8 cellular contexts compared by ENCODE assay signal in the genomic region with DNA sequence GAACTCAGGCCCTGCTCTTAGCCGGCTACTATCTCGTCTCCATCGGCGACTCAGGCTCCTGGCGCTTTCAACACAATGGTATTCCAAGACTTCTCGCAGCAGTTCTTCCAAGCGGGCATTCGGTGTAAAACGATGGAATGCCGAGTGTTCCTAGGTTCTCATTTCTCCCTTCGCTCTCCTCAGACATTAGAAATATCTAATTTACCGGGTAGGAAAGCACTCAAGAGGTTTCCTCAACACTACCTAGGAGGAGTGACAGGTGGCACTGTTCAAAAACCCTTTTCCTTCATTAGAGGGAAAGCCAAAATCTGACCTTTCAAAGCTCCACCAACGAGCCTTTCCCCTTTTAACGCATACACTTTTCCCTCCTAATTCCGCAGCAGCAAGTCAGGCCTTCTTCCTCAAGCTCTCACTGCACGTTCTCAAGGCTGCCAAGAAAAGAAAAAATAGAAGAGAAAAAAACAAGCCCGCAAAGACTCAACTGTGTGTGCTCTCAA. TPM values are rescaled to one million over a fixed set of nuclear protein-coding genes. Genes with fewer than 3 reads are reported as not detected.
DNase-seq lines count a peak whose midpoint lies in the region; ATAC-seq and TF ChIP-seq lines count a peak whose summit lies in the region.

No MANE protein-coding gene starts in this region.

- H3K27ac ChIP-seq in RWPE1 = peak overlapping the region; percentile 73
- H3K27ac ChIP-seq in effector memory CD4-positive, alpha-beta T cell (ENCODE audit: insufficient read depth, low read length, poor library complexity, severe bottlenecking) = peak overlapping the region; percentile 55
- peak overlapping the region; percentile 81 for H3K27ac ChIP-seq in muscle layer of colon (ENCODE audit: low read depth, low read length)

- H3K4me3 Mint-ChIP-seq in activated CD4-positive, alpha-beta T cell treated with anti-CD3 and anti-CD28 coated beads, Interleukin-2, amount 10 ng/mL, durations not matched to agents 7 days and 5 days = peak overlapping the region; percentile 99

- ATAC-seq in HG02571 (IDR thresholded peaks at IDR 0.05; ENCODE audit: unreplicated experiment) = peak; percentile 44
- no peak for ATAC-seq in HG03097 (IDR thresholded peaks at IDR 0.05; ENCODE audit: low FRiP score, unreplicated experiment)

- POLR2A ChIA-PET in activated CD4-positive, alpha-beta T cell treated with anti-CD3 and anti-CD28 coated beads, Interleukin-2, amount 10 ng/mL, durations not matched to agents 7 days and 5 days (lab: Charles Lee) = no interaction called here
- POLR2A ChIA-PET in RWPE1 (lab: Yijun Ruan, JAX; ENCODE audit: low non-redundant PET) = interaction anchor here (1.2 kb wide), 1 partner anchor 69 kb away, joined by 4 read pairs; no protein-coding TSS in a partner anchor

- peak overlapping the region; percentile 70 for H3K4me3 ChIP-seq in effector memory CD4-positive, alpha-beta T cell (ENCODE audit: insufficient read depth, low read depth, low read length, poor library complexity, severe bottlenecking)
- peak overlapping the region; percentile 90 to 92 for H3K4me3 ChIP-seq in muscle layer of colon (ENCODE audit: low read depth in 1 of 2, low read length in 2 of 2)

- peak overlapping the region; percentile 43 for H3K9ac ChIP-seq in muscle layer of colon (ENCODE audit: low read length)

- peaks cover 41% of the 10 kb centered on the region for H3K36me3 Mint-ChIP-seq in activated CD4-positive, alpha-beta T cell treated with anti-CD3 and anti-CD28 coated beads, Interleukin-2, amount 10 ng/mL, durations not matched to agents 7 days and 5 days (ENCODE audit: low read depth)

- peaks cover 17% of the 10 kb centered on the region for H3K4me1 ChIP-seq in effector memory CD4-positive, alpha-beta T cell (ENCODE audit: control insufficient read depth, insufficient read depth, low read length, poor library complexity, severe bottlenecking)
- peaks cover 20% of the 10 kb centered on the region for H3K4me1 ChIP-seq in muscle layer of colon (ENCODE audit: insufficient read depth, low read length)

- no peaks in the 10 kb centered on the region for H3K9me3 Mint-ChIP-seq in activated CD4-positive, alpha-beta T cell treated with anti-CD3 and anti-CD28 coated beads, Interleukin-2, amount 10 ng/mL, durations not matched to agents 7 days and 5 days

- TF ChIP-seq CTCF in RWPE1 (conservative IDR thresholded peaks at IDR 0.05; ENCODE audit: low read depth) = peak; percentile 57

- no peaks in the 10 kb centered on the region for H3K27me3 ChIP-seq in effector memory CD4-positive, alpha-beta T cell (replicated peaks; ENCODE audit: control insufficient read depth, insufficient read depth, low read length, poor library complexity, severe bottlenecking)
- no peaks in the 10 kb centered on the region for H3K27me3 ChIP-seq in muscle layer of colon (ENCODE audit: control insufficient read depth in 1 of 2, insufficient read depth in 2 of 2, low read length in 2 of 2)

- peaks cover 52% of the 10 kb centered on the region for H3K4me1 Mint-ChIP-seq in activated CD4-positive, alpha-beta T cell treated with anti-CD3 and anti-CD28 coated beads, Interleukin-2, amount 10 ng/mL, durations not matched to agents 7 days and 5 days

- CTCF ChIA-PET in activated CD4-positive, alpha-beta T cell treated with anti-CD3 and anti-CD28 coated beads, Interleukin-2, amount 10 ng/mL, durations not matched to agents 7 days and 5 days (lab: Charles Lee) = interaction anchor here (0.6 to 2.7 kb wide), 11 partner anchors 8 to 131 kb away, joined by 3 to 12 read pairs (median 4); a partner anchor contains a TSS
- CTCF ChIA-PET in RWPE1 (lab: Yijun Ruan, JAX) = interaction anchor here (0.6 to 1.7 kb wide), 13 partner anchors 8 to 398 kb away, joined by 3 to 8 read pairs (median 4); a partner anchor contains a TSS

- H3K9me3 ChIP-seq in effector memory CD4-positive, alpha-beta T cell (ENCODE audit: control insufficient read depth, low read length) = no peaks in the 10 kb centered on the region
- H3K9me3 ChIP-seq in muscle layer of colon (ENCODE audit: low read length) = no peaks in the 10 kb centered on the region

- H3K27me3 Mint-ChIP-seq in activated CD4-positive, alpha-beta T cell treated with anti-CD3 and anti-CD28 coated beads, Interleukin-2, amount 10 ng/mL, durations not matched to agents 7 days and 5 days = no peaks in the 10 kb centered on the region

- peaks cover 8% of the 10 kb centered on the region for H3K36me3 ChIP-seq in effector memory CD4-positive, alpha-beta T cell (ENCODE audit: control insufficient read depth, insufficient read depth, low read length)
- peaks cover 20% of the 10 kb centered on the region for H3K36me3 ChIP-seq in muscle layer of colon (ENCODE audit: insufficient read depth, low read length)

- H3K27ac Mint-ChIP-seq in activated CD4-positive, alpha-beta T cell treated with anti-CD3 and anti-CD28 coated beads, Interleukin-2, amount 10 ng/mL, durations not matched to agents 7 days and 5 days = peak overlapping the region; percentile 96

- peak; percentile 49 for DNase-seq in activated CD4-positive, alpha-beta T cell treated with anti-CD3 and anti-CD28 coated beads, Interleukin-2, amount 10 ng/mL, durations not matched to agents 7 days and 5 days
- DNase-seq in activated CD4-positive, alpha-beta T cell treated with anti-CD3 and anti-CD28 coated beads, Interleukin-2, amount 50 U/mL, for 1 hour = no peak
- peak; percentile 59 for DNase-seq in RWPE1 (ENCODE audit: low spot score)
- DNase-seq in effector memory CD4-positive, alpha-beta T cell = no peak
- no peak for DNase-seq in HK-2 (ENCODE audit: unreplicated experiment)

RNA-seq across cellular contexts. Expression of a gene that starts 0.6 kb away (rescaled TPM):
- 100 to 1,000 TPM in 1 of 2 experiments, 10 to 100 TPM in 1; 95.8 to 103 TPM for total RNA-seq in activated CD4-positive, alpha-beta T cell treated with anti-CD3 and anti-CD28 coated beads, Interleukin-2, amount 10 ng/mL, durations not matched to agents 7 days and 5 days

RNA-seq across cellular contexts. Expression of a gene that starts 16.8 kb away (rescaled TPM):
- 10 to 100 TPM; 91.1 to 97.9 TPM for total RNA-seq in activated CD4-positive, alpha-beta T cell treated with anti-CD3 and anti-CD28 coated beads, Interleukin-2, amount 10 ng/mL, durations not matched to agents 7 days and 5 days

Comparison
In these comparisons a context has a peak if more than half of its experiments do, and no peak if none do; other contexts are left out.
1. DNase-seq: peak in activated CD4-positive, alpha-beta T cell treated with anti-CD3 and anti-CD28 coated beads, Interleukin-2, amount 10 ng/mL, durations not matched to agents 7 days and 5 days (single experiment) and RWPE1 (single experiment); none in activated CD4-positive, alpha-beta T cell treated with anti-CD3 and anti-CD28 coated beads, Interleukin-2, amount 50 U/mL, for 1 hour (single experiment), effector memory CD4-positive, alpha-beta T cell (0 of 3) and HK-2 (single experiment).
2. Peak in every context shown above with its lines, with median percentiles within 50 percentile points of each other: H3K27ac ChIP-seq.